9 cellular contexts compared by ENCODE assay signal in the genomic region with DNA sequence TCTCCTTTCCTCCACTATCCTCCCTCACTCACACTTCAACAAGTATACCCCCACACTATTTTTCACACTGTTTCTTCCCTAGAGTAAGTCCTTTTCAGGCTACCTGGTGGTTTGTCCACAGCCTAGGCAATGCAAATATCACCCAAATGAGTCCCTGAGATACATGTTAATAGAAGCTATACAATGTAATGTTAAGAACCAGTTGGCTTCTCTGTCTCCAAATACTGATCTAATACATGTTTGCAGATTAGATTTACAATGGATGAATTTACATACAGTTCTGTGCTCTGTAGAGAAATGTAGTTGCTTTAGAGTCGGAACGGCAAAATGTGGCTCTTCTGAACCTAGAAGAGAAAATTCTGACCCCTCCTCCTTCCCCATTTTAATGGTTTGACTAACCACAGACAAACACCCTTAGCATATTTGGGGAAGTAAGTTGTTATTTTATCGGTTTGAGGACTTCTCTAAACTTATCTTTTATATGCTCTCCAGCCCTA.
DNase-seq lines count a peak whose midpoint lies in the region; ATAC-seq and TF ChIP-seq lines count a peak whose summit lies in the region.
"Had no signal": no experiment of that assay in that cellular context is flagged by ENCODE, and none has a peak within 500 bp of the region (broad histone marks: within the 10 kb centered on the region; RNA-seq: fewer than 3 reads in every experiment).

No MANE protein-coding gene starts in this region.

- H3K4me3 ChIP-seq in gastrocnemius medialis = peak overlapping the region in 1 of 4 donors; percentile 32

- no peaks in the 10 kb centered on the region for H3K9me3 ChIP-seq in gastrocnemius medialis

- no peaks in the 10 kb centered on the region for H3K36me3 Mint-ChIP-seq in activated T-helper 17 cell treated with anti-CD3 and anti-CD28 coated beads, Interleukin-2, amount 50 U/mL, for 72 hours (ENCODE audit: low read depth)

- peak overlapping the region; percentile 82 for H3K4me3 Mint-ChIP-seq in activated T-helper 17 cell treated with anti-CD3 and anti-CD28 coated beads, Interleukin-2, amount 50 U/mL, for 72 hours

- H3K36me3 ChIP-seq in gastrocnemius medialis = no peaks in the 10 kb centered on the region

- H3K9me3 Mint-ChIP-seq in activated T-helper 17 cell treated with anti-CD3 and anti-CD28 coated beads, Interleukin-2, amount 50 U/mL, for 72 hours = no peaks in the 10 kb centered on the region

- H3K27me3 ChIP-seq in gastrocnemius medialis = no peaks in the 10 kb centered on the region

- no peak for TF ChIP-seq POLR2A in gastrocnemius medialis (IDR thresholded peaks at IDR 0.05)

- TF ChIP-seq CTCF in gastrocnemius medialis (IDR thresholded peaks at IDR 0.05 in 4 of 5, conservative IDR thresholded peaks at IDR 0.05 in 1 of 5) = no peak

- H3K4me1 ChIP-seq in gastrocnemius medialis = peaks cover 26 to 38% of the 10 kb centered on the region in 2 donors

- H3K4me1 Mint-ChIP-seq in activated T-helper 17 cell treated with anti-CD3 and anti-CD28 coated beads, Interleukin-2, amount 50 U/mL, for 72 hours = peaks cover 28% of the 10 kb centered on the region

- peak overlapping the region in 3 of 4 donors; percentile 1 to 24 (median 11) for H3K27ac ChIP-seq in gastrocnemius medialis

- no peaks in the 10 kb centered on the region for H3K27me3 Mint-ChIP-seq in activated T-helper 17 cell treated with anti-CD3 and anti-CD28 coated beads, Interleukin-2, amount 50 U/mL, for 72 hours

- DNase-seq in gastrocnemius medialis (no peak), NCI-H1048 (lab: John Stamatoyannopoulos, UW) (no peak), NCI-H128 (lab: John Stamatoyannopoulos, UW; ENCODE audit: unreplicated experiment) (no peak), AG08395 (ENCODE audit: low spot score) (no peak)
- DNase-seq in activated effector memory CD4-positive, alpha-beta T cell treated with Interleukin-2 at 50 U/mL for 16 hours = no peak

- intact Hi-C loops in gastrocnemius medialis (cut with DNase I; ENCODE audit: low total_unique reads) = no loop called here

- in situ Hi-C loops in gastrocnemius medialis (cut with MboI; ENCODE audit: low sequenced_read_pairs in 4 of 4) = no loop called here

- ATAC-seq in GM19351 (IDR thresholded peaks at IDR 0.05; ENCODE audit: unreplicated experiment) = peak; percentile 50
- peak; percentile 44 for ATAC-seq in HG03175 (IDR thresholded peaks at IDR 0.05; ENCODE audit: unreplicated experiment)
- no peak for ATAC-seq in activated T-helper 17 cell treated with anti-CD3 and anti-CD28 coated beads, Interleukin-2, amount 50 U/mL, for 72 hours (replicated peaks)
- no peak for ATAC-seq in gastrocnemius medialis
- ATAC-seq: Panc1 had no signal

- H3K27ac Mint-ChIP-seq in activated T-helper 17 cell treated with anti-CD3 and anti-CD28 coated beads, Interleukin-2, amount 50 U/mL, for 72 hours = peak overlapping the region; percentile 82

Comparison
In these comparisons a context has a peak if more than half of its experiments do, and no peak if none do; other contexts are left out.
1. ATAC-seq: peak in GM19351 (single experiment) and HG03175 (single experiment); none in activated T-helper 17 cell treated with anti-CD3 and anti-CD28 coated beads, Interleukin-2, amount 50 U/mL, for 72 hours (single experiment) and gastrocnemius medialis (0 of 2).